In genomic region chr19:47595937-47596336, GRCh38 we compare ENCODE assay signal across 20 cellular contexts. TPM values are rescaled to one million over a fixed set of nuclear protein-coding genes. Genes with fewer than 3 reads are reported as not detected.
DNase-seq lines count a peak whose midpoint lies in the region; ATAC-seq lines count a peak whose summit lies in the region.
"Had no signal": no experiment of that assay in that cellular context is flagged by ENCODE, and none has a peak within 500 bp of the region (broad histone marks: within the 10 kb centered on the region; RNA-seq: fewer than 3 reads in every experiment).

No MANE protein-coding gene starts in this region.

- CTCF ChIA-PET in activated naive CD4-positive, alpha-beta T cell treated with anti-CD3 and anti-CD28 coated beads, Interleukin-2, amount 10 ng/mL, durations not matched to agents 7 days and 5 days (lab: Charles Lee) = no interaction called here
- CTCF ChIA-PET in activated naive CD4-positive, alpha-beta T cell treated with anti-CD3 and anti-CD28 coated beads for 36 hours (lab: Charles Lee) = no interaction called here

- peaks cover 11% of the 10 kb centered on the region for H3K27me3 Mint-ChIP-seq in activated naive CD4-positive, alpha-beta T cell treated with anti-CD3 and anti-CD28 coated beads, Interleukin-2, amount 10 ng/mL, durations not matched to agents 7 days and 5 days
- H3K27me3 Mint-ChIP-seq in activated naive CD4-positive, alpha-beta T cell treated with anti-CD3 and anti-CD28 coated beads for 36 hours (ENCODE audit: low read depth) = no peaks in the 10 kb centered on the region
- H3K27me3 Mint-ChIP-seq: activated naive CD8-positive, alpha-beta T cell; stimulated activated naive CD8-positive, alpha-beta T cell treated with anti-CD3 and anti-CD28 coated beads, Interleukin-15, Interleukin-2, amounts not matched to agents 100 ng/mL and 50 ng/mL, for 24 hours had no signal

- DNase-seq in activated naive CD4-positive, alpha-beta T cell treated with anti-CD3 and anti-CD28 coated beads, Interleukin-2, amount 10 ng/mL, durations not matched to agents 7 days and 5 days = no peak
- DNase-seq in activated naive CD4-positive, alpha-beta T cell treated with anti-CD3 and anti-CD28 coated beads for 36 hours = no peak
- DNase-seq in NOMO-1 treated with dmso at 0.1 percent for 144 hours (lab: John Stamatoyannopoulos, UW; ENCODE audit: unreplicated experiment) (peak; percentile 43), dermis blood vessel endothelial cell (peak; percentile 73), NCI-H446 treated with DMSO at 0.1 percent for 48 hours (lab: John Stamatoyannopoulos, UW) (no peak), HuH-7.5 (ENCODE audit: low spot score) (no peak), NAMALWA (ENCODE audit: low spot score) (no peak)
- DNase-seq: activated CD4-positive, CD25-positive, alpha-beta regulatory T cell; heart left ventricle; NCI-H2029; NCI-H526; Peyer's patch; retina; stimulated activated CD4-positive, alpha-beta T cell treated with anti-CD3 and anti-CD28 coated beads, Interleukin-15, amount 100 ng/mL, for 24 hours; T-helper 1 cell had no signal

- no peaks in the 10 kb centered on the region for H3K9me3 Mint-ChIP-seq in activated naive CD4-positive, alpha-beta T cell treated with anti-CD3 and anti-CD28 coated beads, Interleukin-2, amount 10 ng/mL, durations not matched to agents 7 days and 5 days
- no peaks in the 10 kb centered on the region for H3K9me3 Mint-ChIP-seq in activated naive CD4-positive, alpha-beta T cell treated with anti-CD3 and anti-CD28 coated beads for 36 hours
- H3K9me3 Mint-ChIP-seq: neural crest cell; stimulated activated naive CD8-positive, alpha-beta T cell treated with anti-CD3 and anti-CD28 coated beads, Interleukin-15, Interleukin-2, amounts not matched to agents 100 ng/mL and 50 ng/mL, for 24 hours had no signal

- no peaks in the 10 kb centered on the region for H3K36me3 Mint-ChIP-seq in activated naive CD4-positive, alpha-beta T cell treated with anti-CD3 and anti-CD28 coated beads, Interleukin-2, amount 10 ng/mL, durations not matched to agents 7 days and 5 days
- no peaks in the 10 kb centered on the region for H3K36me3 Mint-ChIP-seq in activated naive CD4-positive, alpha-beta T cell treated with anti-CD3 and anti-CD28 coated beads for 36 hours (ENCODE audit: low read depth)
- H3K36me3 Mint-ChIP-seq: activated naive CD8-positive, alpha-beta T cell had no signal

- intact Hi-C loops in activated naive CD4-positive, alpha-beta T cell treated with anti-CD3 and anti-CD28 coated beads for 36 hours (cut with micrococcal nuclease) = no loop called here

- no peak for ATAC-seq in HG03175 (IDR thresholded peaks at IDR 0.05; ENCODE audit: unreplicated experiment)
- ATAC-seq: heart left ventricle had no signal

- peak overlapping the region; percentile 56 for H3K27ac Mint-ChIP-seq in activated naive CD4-positive, alpha-beta T cell treated with anti-CD3 and anti-CD28 coated beads, Interleukin-2, amount 10 ng/mL, durations not matched to agents 7 days and 5 days
- no peak overlapping the region for H3K27ac Mint-ChIP-seq in activated naive CD4-positive, alpha-beta T cell treated with anti-CD3 and anti-CD28 coated beads for 36 hours
- H3K27ac Mint-ChIP-seq: activated naive CD8-positive, alpha-beta T cell; stimulated activated naive CD8-positive, alpha-beta T cell treated with anti-CD3 and anti-CD28 coated beads, Interleukin-15, Interleukin-2, amounts not matched to agents 100 ng/mL and 50 ng/mL, for 24 hours had no signal

- H3K4me3 Mint-ChIP-seq in activated naive CD4-positive, alpha-beta T cell treated with anti-CD3 and anti-CD28 coated beads, Interleukin-2, amount 10 ng/mL, durations not matched to agents 7 days and 5 days = no peak overlapping the region
- H3K4me3 Mint-ChIP-seq in activated naive CD4-positive, alpha-beta T cell treated with anti-CD3 and anti-CD28 coated beads for 36 hours = no peak overlapping the region
- H3K4me3 Mint-ChIP-seq: activated naive CD8-positive, alpha-beta T cell; neural crest cell; stimulated activated naive CD8-positive, alpha-beta T cell treated with anti-CD3 and anti-CD28 coated beads, Interleukin-15, Interleukin-2, amounts not matched to agents 100 ng/mL and 50 ng/mL, for 24 hours had no signal

- peaks cover 32% of the 10 kb centered on the region for H3K4me1 Mint-ChIP-seq in activated naive CD4-positive, alpha-beta T cell treated with anti-CD3 and anti-CD28 coated beads, Interleukin-2, amount 10 ng/mL, durations not matched to agents 7 days and 5 days
- H3K4me1 Mint-ChIP-seq in activated naive CD4-positive, alpha-beta T cell treated with anti-CD3 and anti-CD28 coated beads for 36 hours (ENCODE audit: low read depth) = peaks cover 14% of the 10 kb centered on the region

RNA-seq across cellular contexts. Expression of gene BICRA, which starts 13.0 kb away (rescaled TPM):
- 10 to 100 TPM; 11.2 to 12.5 TPM for total RNA-seq in activated naive CD4-positive, alpha-beta T cell treated with anti-CD3 and anti-CD28 coated beads for 36 hours
- total RNA-seq in dermis blood vessel endothelial cell = 12.2 and 12.9 TPM in 2 replicates

RNA-seq across cellular contexts. Expression of gene ZNF541, which starts 23.0 kb away (rescaled TPM):
- total RNA-seq in activated naive CD4-positive, alpha-beta T cell treated with anti-CD3 and anti-CD28 coated beads for 36 hours = under 1 TPM; 0.33 to 0.44 TPM
- 0.33 and 1.2 TPM in 2 replicates for total RNA-seq in dermis blood vessel endothelial cell
- total RNA-seq: A673, neural crest cell, Peyer's patch had no signal

Comparison
In these comparisons a context has a peak if more than half of its experiments do, and no peak if none do; other contexts are left out.
1. DNase-seq: peak in NOMO-1 treated with dmso at 0.1 percent for 144 hours (single experiment) and dermis blood vessel endothelial cell (single experiment); none in activated naive CD4-positive, alpha-beta T cell treated with anti-CD3 and anti-CD28 coated beads, Interleukin-2, amount 10 ng/mL, durations not matched to agents 7 days and 5 days (single experiment), activated naive CD4-positive, alpha-beta T cell treated with anti-CD3 and anti-CD28 coated beads for 36 hours (single experiment), NCI-H446 treated with DMSO at 0.1 percent for 48 hours (single experiment), HuH-7.5 (single experiment) and NAMALWA (single experiment).